10 cellular contexts compared by ENCODE assay signal in genomic region chr2:113376935-113377445, GRCh38.
DNase-seq lines count a peak whose midpoint lies in the region; ATAC-seq and TF ChIP-seq lines count a peak whose summit lies in the region.
"Had no signal": no experiment of that assay in that cellular context is flagged by ENCODE, and none has a peak within 500 bp of the region (broad histone marks: within the 10 kb centered on the region; RNA-seq: fewer than 3 reads in every experiment).

No MANE protein-coding gene starts in this region.

- in situ Hi-C loops in GM13977 (cut with MboI; ENCODE audit: low pct_unique_long_range_greater_than_20kb, low sequenced_read_pairs, unreplicated experiment): loop anchor here (10.0 kb wide), 1 partner anchor 242 kb away; no protein-coding TSS in a partner anchor

- DNase-seq in GM13977 (ENCODE audit: low spot score) (peak; percentile 39), GM20000 (ENCODE audit: low spot score) (peak; percentile 31), globus pallidus (ENCODE audit: low spot score) (peak; percentile 53), iPS-NIHi11 (ENCODE audit: low spot score) (no peak), NAMALWA (ENCODE audit: low spot score) (no peak), NCI-H510A treated with DMSO at 0.1 percent for 48 hours (lab: John Stamatoyannopoulos, UW) (no peak)
- no peak for DNase-seq in activated CD4-positive, alpha-beta T cell treated with anti-CD3 and anti-CD28 coated beads for 48 hours
- DNase-seq: DMS53; stimulated activated CD4-positive, alpha-beta T cell treated with anti-CD3 and anti-CD28 coated beads, Interleukin-4, amount 100 ng/mL, for 4 hours had no signal

- ATAC-seq in HG03135 (IDR thresholded peaks at IDR 0.05; ENCODE audit: unreplicated experiment): peak; percentile 85

- no peak for TF ChIP-seq CTCF in GM13977 (IDR thresholded peaks at IDR 0.05; ENCODE audit: extremely low read depth, insufficient read depth, missing control alignments)
- no peak for TF ChIP-seq CTCF in GM20000 (IDR thresholded peaks at IDR 0.05; ENCODE audit: extremely low read depth, missing control alignments)

Comparison
In these comparisons a context has a peak if more than half of its experiments do, and no peak if none do; other contexts are left out.
1. DNase-seq: peak in GM13977 (single experiment), GM20000 (single experiment) and globus pallidus (single experiment); none in iPS-NIHi11 (single experiment), NAMALWA (single experiment), NCI-H510A treated with DMSO at 0.1 percent for 48 hours (single experiment) and activated CD4-positive, alpha-beta T cell treated with anti-CD3 and anti-CD28 coated beads for 48 hours (single experiment).